Comparison of ENCODE assay signal across 3 cellular contexts in the genomic region with DNA sequence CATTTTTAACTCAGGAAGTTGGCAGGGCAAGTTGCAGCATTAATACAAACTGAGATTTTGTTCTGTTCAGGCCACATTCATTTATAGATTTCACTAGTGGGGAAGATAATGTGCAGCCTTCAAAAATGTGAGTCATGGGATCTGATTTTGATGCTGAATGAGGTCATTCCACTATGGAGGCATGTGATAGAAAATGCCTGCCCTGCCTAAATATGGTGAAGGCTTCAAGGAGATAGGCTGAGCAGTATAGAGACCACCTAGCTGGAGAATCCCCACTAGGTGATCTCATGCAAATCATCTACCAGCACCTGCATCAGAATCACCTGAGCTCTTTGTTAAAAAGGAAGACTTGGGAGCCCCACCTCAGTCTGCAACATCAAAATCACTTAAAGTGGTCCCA.
TF ChIP-seq lines count a peak whose summit lies in the region.

No MANE protein-coding gene starts in this region.

TF ChIP-seq in GM23338, 12 proteins besides CTCF, POLR2A, EP300 and RAD21 (continues in another document):
- TF ChIP-seq, protein P1, sequence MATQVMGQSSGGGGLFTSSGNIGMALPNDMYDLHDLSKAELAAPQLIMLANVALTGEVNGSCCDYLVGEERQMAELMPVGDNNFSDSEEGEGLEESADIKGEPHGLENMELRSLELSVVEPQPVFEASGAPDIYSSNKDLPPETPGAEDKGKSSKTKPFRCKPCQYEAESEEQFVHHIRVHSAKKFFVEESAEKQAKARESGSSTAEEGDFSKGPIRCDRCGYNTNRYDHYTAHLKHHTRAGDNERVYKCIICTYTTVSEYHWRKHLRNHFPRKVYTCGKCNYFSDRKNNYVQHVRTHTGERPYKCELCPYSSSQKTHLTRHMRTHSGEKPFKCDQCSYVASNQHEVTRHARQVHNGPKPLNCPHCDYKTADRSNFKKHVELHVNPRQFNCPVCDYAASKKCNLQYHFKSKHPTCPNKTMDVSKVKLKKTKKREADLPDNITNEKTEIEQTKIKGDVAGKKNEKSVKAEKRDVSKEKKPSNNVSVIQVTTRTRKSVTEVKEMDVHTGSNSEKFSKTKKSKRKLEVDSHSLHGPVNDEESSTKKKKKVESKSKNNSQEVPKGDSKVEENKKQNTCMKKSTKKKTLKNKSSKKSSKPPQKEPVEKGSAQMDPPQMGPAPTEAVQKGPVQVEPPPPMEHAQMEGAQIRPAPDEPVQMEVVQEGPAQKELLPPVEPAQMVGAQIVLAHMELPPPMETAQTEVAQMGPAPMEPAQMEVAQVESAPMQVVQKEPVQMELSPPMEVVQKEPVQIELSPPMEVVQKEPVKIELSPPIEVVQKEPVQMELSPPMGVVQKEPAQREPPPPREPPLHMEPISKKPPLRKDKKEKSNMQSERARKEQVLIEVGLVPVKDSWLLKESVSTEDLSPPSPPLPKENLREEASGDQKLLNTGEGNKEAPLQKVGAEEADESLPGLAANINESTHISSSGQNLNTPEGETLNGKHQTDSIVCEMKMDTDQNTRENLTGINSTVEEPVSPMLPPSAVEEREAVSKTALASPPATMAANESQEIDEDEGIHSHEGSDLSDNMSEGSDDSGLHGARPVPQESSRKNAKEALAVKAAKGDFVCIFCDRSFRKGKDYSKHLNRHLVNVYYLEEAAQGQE (IDR thresholded peaks at IDR 0.05; ENCODE audit: unreplicated experiment) = no peak
- no peak for TF ChIP-seq ZNF331 (CRISPR knock-in tag; IDR thresholded peaks at IDR 0.05; ENCODE audit: low read depth)
- no peak for TF ChIP-seq EZH2phosphoT487 (IDR thresholded peaks at IDR 0.05; ENCODE audit: unreplicated experiment)
- TF ChIP-seq NANOG (IDR thresholded peaks at IDR 0.05; ENCODE audit: borderline replicate concordance) = no peak
- no peak for TF ChIP-seq CREB1 (CRISPR knock-in tag; IDR thresholded peaks at IDR 0.05; ENCODE audit: low read depth)
- TF ChIP-seq POLR2AphosphoS5 (IDR thresholded peaks at IDR 0.05; ENCODE audit: low read depth) = no peak
- no peak for TF ChIP-seq ZNF114 (CRISPR knock-in tag; IDR thresholded peaks at IDR 0.05)
- no peak for TF ChIP-seq JUNB (IDR thresholded peaks at IDR 0.05; ENCODE audit: unreplicated experiment)

TF ChIP-seq in H1, 55 proteins besides CTCF, POLR2A, EP300 and RAD21:
- no peak for TF ChIP-seq RFX5 (IDR thresholded peaks at IDR 0.05; ENCODE audit: borderline replicate concordance, low read depth, low read length)
- no peak for TF ChIP-seq NRF1 (IDR thresholded peaks at IDR 0.05; ENCODE audit: low read depth, low read length)
- TF ChIP-seq JUND (IDR thresholded peaks at IDR 0.05; ENCODE audit: low read length) = 0 out of 2 replicates have a peak, but pooled peaks have one; percentile 5
- no peak for TF ChIP-seq ZNF274 (IDR thresholded peaks at IDR 0.05; ENCODE audit: borderline replicate concordance, extremely low read depth, low read length)
- no peak for TF ChIP-seq CTBP2 (IDR thresholded peaks at IDR 0.05; ENCODE audit: borderline replicate concordance, insufficient read depth, insufficient read length, low read length)
- no peak for TF ChIP-seq EGR1 (IDR thresholded peaks at IDR 0.05; ENCODE audit: borderline replicate concordance, low read depth, low read length)
- TF ChIP-seq GABPA (IDR thresholded peaks at IDR 0.05; ENCODE audit: borderline replicate concordance, insufficient read depth, low read length) = no peak
- no peak for TF ChIP-seq KDM4A (IDR thresholded peaks at IDR 0.05; ENCODE audit: low read depth, low read length, severe bottlenecking)
- no peak for TF ChIP-seq CBX8 (IDR thresholded peaks at IDR 0.05; ENCODE audit: borderline replicate concordance, low read depth, low read length)
- TF ChIP-seq SRF (IDR thresholded peaks at IDR 0.05; ENCODE audit: low read depth, low read length) = peak; percentile 67; the same call in 1 of the 2 replicates
- no peak for TF ChIP-seq PHF8 (conservative IDR thresholded peaks at IDR 0.05; ENCODE audit: low read depth, low read length)

TF ChIP-seq in SK-N-SH, 30 proteins besides CTCF, POLR2A, EP300 and RAD21:
- TF ChIP-seq SMC3 (IDR thresholded peaks at IDR 0.05; ENCODE audit: low read depth, low read length) (no peak), JUND (IDR thresholded peaks at IDR 0.05) (no peak), CHD2 (IDR thresholded peaks at IDR 0.05; ENCODE audit: low read length, partially characterized antibody) (no peak), NRF1 (IDR thresholded peaks at IDR 0.05; ENCODE audit: low read depth, low read length) (no peak), RCOR1 (IDR thresholded peaks at IDR 0.05; ENCODE audit: low read length) (no peak), TEAD4 (IDR thresholded peaks at IDR 0.05; ENCODE audit: borderline replicate concordance, insufficient read depth) (no peak), ELF1 (IDR thresholded peaks at IDR 0.05) (no peak), FOSL2 (IDR thresholded peaks at IDR 0.05; ENCODE audit: borderline replicate concordance, low read depth) (no peak), MXI1 (IDR thresholded peaks at IDR 0.05; ENCODE audit: low read depth, low read length) (no peak), TCF12 (IDR thresholded peaks at IDR 0.05) (no peak), NFIC (IDR thresholded peaks at IDR 0.05; ENCODE audit: borderline replicate concordance) (no peak), FOXJ3 (CRISPR knock-in tag; IDR thresholded peaks at IDR 0.05) (no peak), SIN3A (IDR thresholded peaks at IDR 0.05; ENCODE audit: borderline replicate concordance, low read depth, low read length) (no peak)
- TF ChIP-seq, protein P2, sequence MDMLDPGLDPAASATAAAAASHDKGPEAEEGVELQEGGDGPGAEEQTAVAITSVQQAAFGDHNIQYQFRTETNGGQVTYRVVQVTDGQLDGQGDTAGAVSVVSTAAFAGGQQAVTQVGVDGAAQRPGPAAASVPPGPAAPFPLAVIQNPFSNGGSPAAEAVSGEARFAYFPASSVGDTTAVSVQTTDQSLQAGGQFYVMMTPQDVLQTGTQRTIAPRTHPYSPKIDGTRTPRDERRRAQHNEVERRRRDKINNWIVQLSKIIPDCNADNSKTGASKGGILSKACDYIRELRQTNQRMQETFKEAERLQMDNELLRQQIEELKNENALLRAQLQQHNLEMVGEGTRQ (IDR thresholded peaks at IDR 0.05; ENCODE audit: borderline replicate concordance, low read depth, low read length) = no peak
- TF ChIP-seq, protein P3, sequence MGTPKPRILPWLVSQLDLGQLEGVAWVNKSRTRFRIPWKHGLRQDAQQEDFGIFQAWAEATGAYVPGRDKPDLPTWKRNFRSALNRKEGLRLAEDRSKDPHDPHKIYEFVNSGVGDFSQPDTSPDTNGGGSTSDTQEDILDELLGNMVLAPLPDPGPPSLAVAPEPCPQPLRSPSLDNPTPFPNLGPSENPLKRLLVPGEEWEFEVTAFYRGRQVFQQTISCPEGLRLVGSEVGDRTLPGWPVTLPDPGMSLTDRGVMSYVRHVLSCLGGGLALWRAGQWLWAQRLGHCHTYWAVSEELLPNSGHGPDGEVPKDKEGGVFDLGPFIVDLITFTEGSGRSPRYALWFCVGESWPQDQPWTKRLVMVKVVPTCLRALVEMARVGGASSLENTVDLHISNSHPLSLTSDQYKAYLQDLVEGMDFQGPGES (IDR thresholded peaks at IDR 0.05; ENCODE audit: low read depth, low read length) = no peak
- TF ChIP-seq, protein P4, sequence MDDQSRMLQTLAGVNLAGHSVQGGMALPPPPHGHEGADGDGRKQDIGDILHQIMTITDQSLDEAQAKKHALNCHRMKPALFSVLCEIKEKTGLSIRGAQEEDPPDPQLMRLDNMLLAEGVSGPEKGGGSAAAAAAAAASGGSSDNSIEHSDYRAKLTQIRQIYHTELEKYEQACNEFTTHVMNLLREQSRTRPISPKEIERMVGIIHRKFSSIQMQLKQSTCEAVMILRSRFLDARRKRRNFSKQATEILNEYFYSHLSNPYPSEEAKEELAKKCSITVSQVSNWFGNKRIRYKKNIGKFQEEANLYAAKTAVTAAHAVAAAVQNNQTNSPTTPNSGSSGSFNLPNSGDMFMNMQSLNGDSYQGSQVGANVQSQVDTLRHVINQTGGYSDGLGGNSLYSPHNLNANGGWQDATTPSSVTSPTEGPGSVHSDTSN (IDR thresholded peaks at IDR 0.05) = no peak
- TF ChIP-seq, protein P5, sequence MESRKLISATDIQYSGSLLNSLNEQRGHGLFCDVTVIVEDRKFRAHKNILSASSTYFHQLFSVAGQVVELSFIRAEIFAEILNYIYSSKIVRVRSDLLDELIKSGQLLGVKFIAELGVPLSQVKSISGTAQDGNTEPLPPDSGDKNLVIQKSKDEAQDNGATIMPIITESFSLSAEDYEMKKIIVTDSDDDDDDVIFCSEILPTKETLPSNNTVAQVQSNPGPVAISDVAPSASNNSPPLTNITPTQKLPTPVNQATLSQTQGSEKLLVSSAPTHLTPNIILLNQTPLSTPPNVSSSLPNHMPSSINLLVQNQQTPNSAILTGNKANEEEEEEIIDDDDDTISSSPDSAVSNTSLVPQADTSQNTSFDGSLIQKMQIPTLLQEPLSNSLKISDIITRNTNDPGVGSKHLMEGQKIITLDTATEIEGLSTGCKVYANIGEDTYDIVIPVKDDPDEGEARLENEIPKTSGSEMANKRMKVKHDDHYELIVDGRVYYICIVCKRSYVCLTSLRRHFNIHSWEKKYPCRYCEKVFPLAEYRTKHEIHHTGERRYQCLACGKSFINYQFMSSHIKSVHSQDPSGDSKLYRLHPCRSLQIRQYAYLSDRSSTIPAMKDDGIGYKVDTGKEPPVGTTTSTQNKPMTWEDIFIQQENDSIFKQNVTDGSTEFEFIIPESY (IDR thresholded peaks at IDR 0.05; ENCODE audit: borderline replicate concordance, low read depth) = no peak
- TF ChIP-seq, protein P6, sequence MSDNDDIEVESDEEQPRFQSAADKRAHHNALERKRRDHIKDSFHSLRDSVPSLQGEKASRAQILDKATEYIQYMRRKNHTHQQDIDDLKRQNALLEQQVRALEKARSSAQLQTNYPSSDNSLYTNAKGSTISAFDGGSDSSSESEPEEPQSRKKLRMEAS (IDR thresholded peaks at IDR 0.05; ENCODE audit: low read depth) = no peak
